ENCODE assay signal across 1 cellular context in genomic region chr5:179795863-179796833, GRCh38.
TF ChIP-seq lines count a peak whose summit lies in the region.

No MANE protein-coding gene starts in this region.

TF ChIP-seq in HCT116, 20 proteins besides CTCF, POLR2A, EP300 and RAD21 (continued from another document):
- no peak for TF ChIP-seq SIN3A (IDR thresholded peaks at IDR 0.05; ENCODE audit: low read depth)
- no peak for TF ChIP-seq JUND (IDR thresholded peaks at IDR 0.05)
- no peak for TF ChIP-seq ELF1 (IDR thresholded peaks at IDR 0.05; ENCODE audit: borderline replicate concordance, low read depth)
- no peak for TF ChIP-seq CBX3 (IDR thresholded peaks at IDR 0.05; ENCODE audit: low read depth)
- TF ChIP-seq ZNF274 (IDR thresholded peaks at IDR 0.05; ENCODE audit: low read depth, low read length) = no peak
- TF ChIP-seq REST (IDR thresholded peaks at IDR 0.05; ENCODE audit: low read depth) = no peak
- TF ChIP-seq EZH2phosphoT487 (IDR thresholded peaks at IDR 0.05; ENCODE audit: borderline replicate concordance) = no peak
- no peak for TF ChIP-seq EZH2 (IDR thresholded peaks at IDR 0.05)
- TF ChIP-seq YY1 (IDR thresholded peaks at IDR 0.05; ENCODE audit: extremely low read depth, insufficient replicate concordance, low read depth, low read length) = peak; percentile 29
- peak; percentile 96 for TF ChIP-seq ZFX (IDR thresholded peaks at IDR 0.05)
- no peak for TF ChIP-seq CEBPB (IDR thresholded peaks at IDR 0.05; ENCODE audit: low read depth)
- TF ChIP-seq SRF (IDR thresholded peaks at IDR 0.05; ENCODE audit: low read depth) = no peak
- TF ChIP-seq TCF7L2 (IDR thresholded peaks at IDR 0.05; ENCODE audit: borderline replicate concordance, extremely low read depth, insufficient read depth, insufficient read length) = no peak
- no peak for TF ChIP-seq FOSL1 (IDR thresholded peaks at IDR 0.05; ENCODE audit: low read depth)
- TF ChIP-seq SP1 (IDR thresholded peaks at IDR 0.05; ENCODE audit: low read depth) = no peak
- TF ChIP-seq ATF3 (IDR thresholded peaks at IDR 0.05) = no peak
TF ChIP-seq in HCT116: peak in this region for 3.
